In genomic region chr1:110210604-110211502, GRCh38 we compare ENCODE assay signal across 1 cellular context.
TF ChIP-seq lines count a peak whose summit lies in the region.

No MANE protein-coding gene starts in this region.

TF ChIP-seq in GM12878, 131 proteins besides CTCF, POLR2A, EP300 and RAD21 (continued from another document):
- TF ChIP-seq IRF5 (IDR thresholded peaks at IDR 0.05; ENCODE audit: borderline replicate concordance) (no peak), ZBTB40 (IDR thresholded peaks at IDR 0.05; ENCODE audit: borderline replicate concordance) (peak; percentile 58; the same call in 1 of the 2 replicates), BCL11A (IDR thresholded peaks at IDR 0.05; ENCODE audit: low read depth, low read length) (no peak), ZZZ3 (IDR thresholded peaks at IDR 0.05; ENCODE audit: control insufficient read depth, insufficient read length, low read depth) (no peak), NR2C1 (IDR thresholded peaks at IDR 0.05) (no peak), WRNIP1 (IDR thresholded peaks at IDR 0.05; ENCODE audit: borderline replicate concordance, low read depth, low read length) (no peak), IKZF2 (IDR thresholded peaks at IDR 0.05) (0 out of 4 replicates have a peak, but pooled peaks of 1 of the 2 experiments have one; percentile 17), BCL3 (IDR thresholded peaks at IDR 0.05; ENCODE audit: borderline replicate concordance, insufficient read depth, low read depth, low read length, poor library complexity, severe bottlenecking) (no peak), ZNF207 (IDR thresholded peaks at IDR 0.05; ENCODE audit: borderline replicate concordance) (no peak), BCLAF1 (IDR thresholded peaks at IDR 0.05) (no peak), STAT1 (conservative IDR thresholded peaks at IDR 0.05) (no peak), SREBF1 (IDR thresholded peaks at IDR 0.05; ENCODE audit: low read length) (no peak), MXI1 (IDR thresholded peaks at IDR 0.05; ENCODE audit: low read depth, low read length) (peak; percentile 25; the same call in 1 of the 2 replicates), MEF2B (IDR thresholded peaks at IDR 0.05; ENCODE audit: partially characterized antibody, poor library complexity, severe bottlenecking) (peak; percentile 9), BACH1 (IDR thresholded peaks at IDR 0.05; ENCODE audit: borderline replicate concordance) (0 out of 2 replicates have a peak, but pooled peaks have one; percentile 32)
